Comparison of ENCODE assay signal across 20 cellular contexts in the genomic region with DNA sequence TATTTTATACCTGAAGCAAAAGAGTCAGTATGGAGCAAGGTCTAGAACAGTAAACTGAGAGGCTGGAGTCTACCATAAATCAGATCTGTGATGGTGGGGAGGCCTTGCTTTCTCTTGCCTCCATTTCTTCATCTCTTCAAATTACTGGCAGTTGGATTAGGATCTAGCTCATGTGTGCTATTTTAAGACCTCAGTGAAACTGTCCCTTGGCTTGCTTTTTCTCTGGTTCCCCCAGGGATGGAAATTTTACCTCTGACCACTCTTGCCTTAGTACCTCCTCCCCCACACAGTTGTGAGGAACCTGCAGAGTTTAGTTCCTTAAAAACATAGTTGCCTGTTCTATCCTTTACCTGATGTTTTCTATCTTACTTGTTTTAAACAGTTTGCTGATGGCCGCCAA. TPM values are rescaled to one million over a fixed set of nuclear protein-coding genes. Genes with fewer than 3 reads are reported as not detected.
A peak's percentile ranks its signal among the peaks of the same experiment; 100 is the strongest.
DNase-seq lines count a peak whose midpoint lies in the region; ATAC-seq and TF ChIP-seq lines count a peak whose summit lies in the region.
"Had no signal": no experiment of that assay in that cellular context is flagged by ENCODE, and none has a peak within 500 bp of the region (broad histone marks: within the 10 kb centered on the region; RNA-seq: fewer than 3 reads in every experiment).

No MANE protein-coding gene starts in this region.

- peaks cover 7% of the 10 kb centered on the region for H3K4me1 ChIP-seq in cardiac muscle cell (ENCODE audit: low read depth)
- peaks cover 0 to 27% (median 15%) of the 10 kb centered on the region in 5 donors for H3K4me1 ChIP-seq in subcutaneous abdominal adipose tissue (ENCODE audit: control insufficient read depth in 5 of 5, insufficient read depth in 5 of 5, low read length in 5 of 5)
- H3K4me1 ChIP-seq in right lobe of liver, result no peaks in the 10 kb centered on the region

- TF ChIP-seq POLR2A in NB4 (IDR thresholded peaks at IDR 0.05; ENCODE audit: extremely low read depth, insufficient read length) (no peak), right lobe of liver (IDR thresholded peaks at IDR 0.05) (no peak)

- H3K36me3 Mint-ChIP-seq in activated naive CD8-positive, alpha-beta T cell treated with anti-CD3 and anti-CD28 coated beads, Interleukin-2, amount 50 U/mL, for 24 hours (ENCODE audit: low read depth), result peaks cover 62% of the 10 kb centered on the region
- peaks cover 38% of the 10 kb centered on the region for H3K36me3 Mint-ChIP-seq in progenitor cell of endocrine pancreas (ENCODE audit: insufficient read depth)

- no peaks in the 10 kb centered on the region for H3K27me3 ChIP-seq in cardiac muscle cell
- no peaks in the 10 kb centered on the region for H3K27me3 ChIP-seq in subcutaneous abdominal adipose tissue (ENCODE audit: control insufficient read depth in 5 of 5, insufficient read depth in 4 of 5, low read length in 5 of 5)
- H3K27me3 ChIP-seq in right lobe of liver, result no peaks in the 10 kb centered on the region

- no peak for DNase-seq in cardiac muscle cell (ENCODE audit: low read depth in 1 of 2, low spot score in 1 of 2)
- DNase-seq in Right ventricle myocardium superior, result no peak
- DNase-seq in NB4 (ENCODE audit: low read depth), result peak; percentile 48
- no peak for DNase-seq in activated naive CD8-positive, alpha-beta T cell treated with anti-CD3 and anti-CD28 coated beads, Interleukin-2, amount 50 U/mL, for 24 hours
- DNase-seq in right lobe of liver, result no peak
- no peak for DNase-seq in progenitor cell of endocrine pancreas (ENCODE audit: low spot score, unreplicated experiment)
- DNase-seq: ACHN; C1 segment of cervical spinal cord; DMS79; HFFc6; NCI-H1105; NCI-H1694; NCI-H2081 treated with DMSO at 0.1 percent for 48 hours; NCI-H510A; NCI-H748 treated with DMSO at 0.1 percent for 48 hours; NK-92 treated with Interleukin-12 subunit alpha and Interleukin-12 subunit beta, amount 100 ng/mL, for 24 hours; SHP77 treated with DMSO at 0.1 percent for 48 hours; SK-N-SH had no signal

- no peaks in the 10 kb centered on the region for H3K27me3 Mint-ChIP-seq in activated naive CD8-positive, alpha-beta T cell treated with anti-CD3 and anti-CD28 coated beads, Interleukin-2, amount 50 U/mL, for 24 hours
- no peaks in the 10 kb centered on the region for H3K27me3 Mint-ChIP-seq in progenitor cell of endocrine pancreas

- no peak overlapping the region for H3K9ac ChIP-seq in subcutaneous abdominal adipose tissue (ENCODE audit: low read length in 5 of 5)
- H3K9ac ChIP-seq: KMS-11, SK-N-SH had no signal

- no peak overlapping the region for H3K4me3 Mint-ChIP-seq in activated naive CD8-positive, alpha-beta T cell treated with anti-CD3 and anti-CD28 coated beads, Interleukin-2, amount 50 U/mL, for 24 hours
- no peak overlapping the region for H3K4me3 Mint-ChIP-seq in progenitor cell of endocrine pancreas (ENCODE audit: low read depth)
- H3K4me3 Mint-ChIP-seq: HFFc6 had no signal

- H3K9me3 ChIP-seq in cardiac muscle cell (ENCODE audit: low read depth) (no peaks in the 10 kb centered on the region), subcutaneous abdominal adipose tissue (ENCODE audit: control insufficient read depth in 5 of 5, low read length in 5 of 5) (no peaks in the 10 kb centered on the region), right lobe of liver (no peaks in the 10 kb centered on the region)
- H3K9me3 ChIP-seq: SK-N-SH had no signal

- peaks cover 38% of the 10 kb centered on the region for H3K4me1 Mint-ChIP-seq in activated naive CD8-positive, alpha-beta T cell treated with anti-CD3 and anti-CD28 coated beads, Interleukin-2, amount 50 U/mL, for 24 hours
- H3K4me1 Mint-ChIP-seq in progenitor cell of endocrine pancreas (ENCODE audit: low read depth), result peaks cover 2% of the 10 kb centered on the region

- H3K36me3 ChIP-seq in cardiac muscle cell, result peaks cover 17% of the 10 kb centered on the region
- peaks cover 18 to 63% (median 44%) of the 10 kb centered on the region in 5 donors for H3K36me3 ChIP-seq in subcutaneous abdominal adipose tissue (ENCODE audit: control insufficient read depth in 5 of 5, insufficient read depth in 5 of 5, low read length in 5 of 5)
- peaks cover 0 to 27% (median 12%) of the 10 kb centered on the region in 4 donors for H3K36me3 ChIP-seq in right lobe of liver

- TF ChIP-seq CTCF in cardiac muscle cell (IDR thresholded peaks at IDR 0.05; ENCODE audit: low read depth, low read length), result no peak
- TF ChIP-seq CTCF in NB4 (IDR thresholded peaks at IDR 0.05; ENCODE audit: low read depth, low read length), result no peak
- TF ChIP-seq CTCF in right lobe of liver (IDR thresholded peaks at IDR 0.05), result no peak
- TF ChIP-seq CTCF in progenitor cell of endocrine pancreas (IDR thresholded peaks at IDR 0.05; ENCODE audit: unreplicated experiment), result no peak

- H3K9me3 Mint-ChIP-seq in activated naive CD8-positive, alpha-beta T cell treated with anti-CD3 and anti-CD28 coated beads, Interleukin-2, amount 50 U/mL, for 24 hours, result no peaks in the 10 kb centered on the region
- no peaks in the 10 kb centered on the region for H3K9me3 Mint-ChIP-seq in progenitor cell of endocrine pancreas (ENCODE audit: low read depth)
- H3K9me3 Mint-ChIP-seq: HFFc6 had no signal

- H3K4me3 ChIP-seq in cardiac muscle cell (no peak overlapping the region), NB4 (ENCODE audit: low read depth, low read length) (no peak overlapping the region), subcutaneous abdominal adipose tissue (ENCODE audit: low read depth in 1 of 5, low read length in 5 of 5) (no peak overlapping the region), right lobe of liver (no peak overlapping the region)

- peak overlapping the region; percentile 16 for H3K27ac ChIP-seq in cardiac muscle cell
- peak overlapping the region; percentile 64 for H3K27ac ChIP-seq in subcutaneous abdominal adipose tissue (ENCODE audit: low read depth, low read length)
- H3K27ac ChIP-seq in right lobe of liver, result no peak overlapping the region
- H3K27ac ChIP-seq: KMS-11 had no signal

- intact Hi-C loops in Right ventricle myocardium superior (cut with DNase I), result no loop called here
- intact Hi-C loops in right lobe of liver (cut with DNase I), result no loop called here

- ATAC-seq in Right ventricle myocardium superior (ENCODE audit: poor library complexity) (no peak), right lobe of liver (no peak)
- no peak for ATAC-seq in activated naive CD8-positive, alpha-beta T cell treated with anti-CD3 and anti-CD28 coated beads, Interleukin-2, amount 50 U/mL, for 24 hours

- H3K27ac Mint-ChIP-seq in activated naive CD8-positive, alpha-beta T cell treated with anti-CD3 and anti-CD28 coated beads, Interleukin-2, amount 50 U/mL, for 24 hours, result peak overlapping the region; percentile 10
- H3K27ac Mint-ChIP-seq in progenitor cell of endocrine pancreas, result no peak overlapping the region
- H3K27ac Mint-ChIP-seq: HFFc6 had no signal

- 100% methylated on average over 1 of the region's 1 CpG for WGBS in right lobe of liver (ENCODE audit: insufficient coverage, low coverage, low lambda C conversion rate, missing lambda C conversion rate)

RNA-seq across cellular contexts. Expression of a gene that starts 8.5 kb away (rescaled TPM):
- total RNA-seq in cardiac muscle cell (77.0 and 143 TPM in 2 replicates), Right ventricle myocardium superior (120 TPM), right lobe of liver (10 to 100 TPM; 32.6 to 49.8 (median 43.5) TPM), progenitor cell of endocrine pancreas (52.7 and 56.2 TPM in 2 replicates)
- polyA plus RNA-seq in cardiac muscle cell, result 307 and 381 TPM in 2 replicates

RNA-seq across cellular contexts. Expression of a gene that starts 33.2 kb away (rescaled TPM):
- total RNA-seq in cardiac muscle cell (141 and 220 TPM in 2 replicates), Right ventricle myocardium superior (124 TPM), right lobe of liver (10 to 100 TPM; 45.6 to 72.1 (median 54.0) TPM), progenitor cell of endocrine pancreas (63.2 and 63.6 TPM in 2 replicates)
- polyA plus RNA-seq in cardiac muscle cell, result 407 and 441 TPM in 2 replicates

Comparison
In these comparisons a context has a peak if more than half of its experiments do, and no peak if none do; other contexts are left out.
1. H3K27ac ChIP-seq: peak in cardiac muscle cell (single experiment) and subcutaneous abdominal adipose tissue (single experiment); none in right lobe of liver (0 of 3).